Comparison of ENCODE assay signal across 1 cellular context in the genomic region with DNA sequence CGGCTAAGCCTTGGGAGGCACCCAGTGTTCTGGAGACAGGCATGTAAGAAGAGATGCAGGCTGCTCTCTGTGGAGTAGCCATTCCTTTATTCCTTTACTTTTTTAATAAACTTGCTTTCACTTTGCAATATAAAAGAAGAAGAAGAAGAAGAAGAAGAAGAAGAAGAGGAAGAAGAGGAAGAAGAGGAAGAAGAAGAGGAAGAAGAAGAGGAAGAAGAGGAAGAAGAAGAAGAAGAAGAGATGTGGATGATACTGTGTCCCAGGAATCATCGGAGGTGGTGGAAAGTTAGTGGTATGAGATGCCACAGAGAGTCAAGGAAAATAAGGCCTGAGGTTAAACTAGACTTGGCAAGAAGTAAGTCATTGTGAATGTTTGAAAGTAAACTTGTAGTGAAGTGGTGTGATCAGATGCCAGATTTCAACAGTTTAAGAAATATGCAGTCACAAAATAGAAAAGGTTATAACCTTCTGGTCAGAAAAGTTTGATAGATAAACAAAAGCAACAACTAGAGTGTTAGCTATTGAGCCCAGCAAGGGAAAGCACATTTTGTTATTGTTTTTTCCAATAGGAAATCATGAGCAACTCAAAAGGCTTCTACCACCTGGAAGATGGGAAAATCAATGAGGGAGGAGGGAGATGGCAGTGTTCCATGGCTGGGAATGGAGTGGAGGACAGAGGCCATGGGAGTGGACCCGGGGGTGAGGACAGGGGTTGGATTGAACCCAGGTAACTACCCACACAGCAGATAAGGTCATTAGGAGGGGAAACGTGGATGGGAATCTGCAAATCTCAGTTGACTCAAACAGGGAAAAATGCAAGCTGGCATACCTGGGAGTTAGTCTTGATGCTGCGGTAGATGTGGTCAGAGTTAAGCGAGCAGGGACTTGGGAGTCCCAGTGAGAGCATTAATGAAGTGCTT.
TF ChIP-seq lines count a peak whose summit lies in the region.

No MANE protein-coding gene starts in this region.

TF ChIP-seq in liver, 16 proteins besides CTCF, POLR2A, EP300 and RAD21:
- TF ChIP-seq, protein P1, sequence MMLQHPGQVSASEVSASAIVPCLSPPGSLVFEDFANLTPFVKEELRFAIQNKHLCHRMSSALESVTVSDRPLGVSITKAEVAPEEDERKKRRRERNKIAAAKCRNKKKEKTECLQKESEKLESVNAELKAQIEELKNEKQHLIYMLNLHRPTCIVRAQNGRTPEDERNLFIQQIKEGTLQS (IDR thresholded peaks at IDR 0.05): peak; percentile 78
- TF ChIP-seq, protein P2, sequence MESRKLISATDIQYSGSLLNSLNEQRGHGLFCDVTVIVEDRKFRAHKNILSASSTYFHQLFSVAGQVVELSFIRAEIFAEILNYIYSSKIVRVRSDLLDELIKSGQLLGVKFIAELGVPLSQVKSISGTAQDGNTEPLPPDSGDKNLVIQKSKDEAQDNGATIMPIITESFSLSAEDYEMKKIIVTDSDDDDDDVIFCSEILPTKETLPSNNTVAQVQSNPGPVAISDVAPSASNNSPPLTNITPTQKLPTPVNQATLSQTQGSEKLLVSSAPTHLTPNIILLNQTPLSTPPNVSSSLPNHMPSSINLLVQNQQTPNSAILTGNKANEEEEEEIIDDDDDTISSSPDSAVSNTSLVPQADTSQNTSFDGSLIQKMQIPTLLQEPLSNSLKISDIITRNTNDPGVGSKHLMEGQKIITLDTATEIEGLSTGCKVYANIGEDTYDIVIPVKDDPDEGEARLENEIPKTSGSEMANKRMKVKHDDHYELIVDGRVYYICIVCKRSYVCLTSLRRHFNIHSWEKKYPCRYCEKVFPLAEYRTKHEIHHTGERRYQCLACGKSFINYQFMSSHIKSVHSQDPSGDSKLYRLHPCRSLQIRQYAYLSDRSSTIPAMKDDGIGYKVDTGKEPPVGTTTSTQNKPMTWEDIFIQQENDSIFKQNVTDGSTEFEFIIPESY (IDR thresholded peaks at IDR 0.05): peak; percentile 74
- peak; percentile 96 to 97 for TF ChIP-seq RXRA (IDR thresholded peaks at IDR 0.05)
- TF ChIP-seq, protein P3, sequence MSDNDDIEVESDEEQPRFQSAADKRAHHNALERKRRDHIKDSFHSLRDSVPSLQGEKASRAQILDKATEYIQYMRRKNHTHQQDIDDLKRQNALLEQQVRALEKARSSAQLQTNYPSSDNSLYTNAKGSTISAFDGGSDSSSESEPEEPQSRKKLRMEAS (IDR thresholded peaks at IDR 0.05): peak; percentile 94
- no peak for TF ChIP-seq TAF1 (conservative IDR thresholded peaks at IDR 0.05)
- TF ChIP-seq, protein P4, sequence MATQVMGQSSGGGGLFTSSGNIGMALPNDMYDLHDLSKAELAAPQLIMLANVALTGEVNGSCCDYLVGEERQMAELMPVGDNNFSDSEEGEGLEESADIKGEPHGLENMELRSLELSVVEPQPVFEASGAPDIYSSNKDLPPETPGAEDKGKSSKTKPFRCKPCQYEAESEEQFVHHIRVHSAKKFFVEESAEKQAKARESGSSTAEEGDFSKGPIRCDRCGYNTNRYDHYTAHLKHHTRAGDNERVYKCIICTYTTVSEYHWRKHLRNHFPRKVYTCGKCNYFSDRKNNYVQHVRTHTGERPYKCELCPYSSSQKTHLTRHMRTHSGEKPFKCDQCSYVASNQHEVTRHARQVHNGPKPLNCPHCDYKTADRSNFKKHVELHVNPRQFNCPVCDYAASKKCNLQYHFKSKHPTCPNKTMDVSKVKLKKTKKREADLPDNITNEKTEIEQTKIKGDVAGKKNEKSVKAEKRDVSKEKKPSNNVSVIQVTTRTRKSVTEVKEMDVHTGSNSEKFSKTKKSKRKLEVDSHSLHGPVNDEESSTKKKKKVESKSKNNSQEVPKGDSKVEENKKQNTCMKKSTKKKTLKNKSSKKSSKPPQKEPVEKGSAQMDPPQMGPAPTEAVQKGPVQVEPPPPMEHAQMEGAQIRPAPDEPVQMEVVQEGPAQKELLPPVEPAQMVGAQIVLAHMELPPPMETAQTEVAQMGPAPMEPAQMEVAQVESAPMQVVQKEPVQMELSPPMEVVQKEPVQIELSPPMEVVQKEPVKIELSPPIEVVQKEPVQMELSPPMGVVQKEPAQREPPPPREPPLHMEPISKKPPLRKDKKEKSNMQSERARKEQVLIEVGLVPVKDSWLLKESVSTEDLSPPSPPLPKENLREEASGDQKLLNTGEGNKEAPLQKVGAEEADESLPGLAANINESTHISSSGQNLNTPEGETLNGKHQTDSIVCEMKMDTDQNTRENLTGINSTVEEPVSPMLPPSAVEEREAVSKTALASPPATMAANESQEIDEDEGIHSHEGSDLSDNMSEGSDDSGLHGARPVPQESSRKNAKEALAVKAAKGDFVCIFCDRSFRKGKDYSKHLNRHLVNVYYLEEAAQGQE (IDR thresholded peaks at IDR 0.05): peak; percentile 61
- TF ChIP-seq YY1 (IDR thresholded peaks at IDR 0.05): peak; percentile 77
- peak; percentile 76 for TF ChIP-seq NR2F2 (IDR thresholded peaks at IDR 0.05)
- TF ChIP-seq SP1 (IDR thresholded peaks at IDR 0.05): peak; percentile 87
- TF ChIP-seq FOXA2 (IDR thresholded peaks at IDR 0.05): peak; percentile 73
- TF ChIP-seq GABPA (IDR thresholded peaks at IDR 0.05 in 1 of 2, conservative IDR thresholded peaks at IDR 0.05 in 1 of 2): no peak
- TF ChIP-seq FOXA1 (IDR thresholded peaks at IDR 0.05): peak; percentile 51
- peak in 1 of 2 donors; percentile 94 for TF ChIP-seq EGR1 (IDR thresholded peaks at IDR 0.05; ENCODE audit: low read depth in 2 of 2)
- TF ChIP-seq JUND (IDR thresholded peaks at IDR 0.05): peak; percentile 94 to 97
- peak; percentile 95 for TF ChIP-seq HNF4A (conservative IDR thresholded peaks at IDR 0.05)
- TF ChIP-seq HNF4G (IDR thresholded peaks at IDR 0.05): peak; percentile 78
